In the genomic region with DNA sequence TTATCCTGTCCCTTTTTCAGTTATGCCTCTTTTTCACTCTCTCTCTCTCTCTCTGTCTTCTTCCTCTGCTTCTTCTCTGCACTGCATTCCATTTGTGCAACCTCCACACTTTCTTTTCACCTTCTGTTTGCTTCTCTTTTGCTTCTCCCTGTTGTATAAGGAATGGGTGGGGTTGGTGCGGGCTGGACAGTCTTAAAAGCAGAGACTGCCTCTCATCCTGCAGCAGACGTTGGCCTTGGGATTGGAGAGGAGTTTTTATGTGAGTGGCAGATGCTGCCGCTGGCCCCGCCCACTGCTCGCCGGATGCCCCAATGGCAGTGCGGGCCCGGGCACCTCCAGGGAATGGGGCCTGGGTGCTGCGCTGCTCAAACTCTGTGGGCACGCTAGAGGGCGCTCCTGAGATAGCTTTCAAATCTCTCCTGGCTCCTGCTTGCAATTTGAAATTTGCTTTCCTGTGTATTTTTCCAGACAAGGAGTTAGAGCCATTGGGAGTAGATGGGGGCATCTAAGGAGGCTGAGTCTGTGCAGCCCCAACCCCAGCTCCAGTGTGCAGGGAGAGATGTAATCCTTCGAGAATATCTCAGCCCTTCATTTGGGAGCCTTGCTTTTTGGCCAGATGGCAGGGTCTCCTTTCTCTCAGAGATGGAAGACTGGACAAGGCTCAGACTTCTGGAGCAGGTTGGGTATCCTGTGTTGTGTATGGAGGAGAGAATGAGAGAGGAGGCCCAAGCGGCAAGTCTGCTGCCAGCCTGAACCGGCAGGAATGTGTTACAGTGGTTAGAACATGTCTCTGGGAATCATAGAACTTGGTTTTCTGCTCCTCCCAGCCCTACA, we compare ENCODE assay signal across 8 cellular contexts.
DNase-seq lines count a peak whose midpoint lies in the region; ATAC-seq and TF ChIP-seq lines count a peak whose summit lies in the region.

No MANE protein-coding gene starts in this region.

- H3K4me3 ChIP-seq in lower leg skin (ENCODE audit: low read depth, poor library complexity, severe bottlenecking), result no peak overlapping the region

- WGBS in lower leg skin, 2 donors, result 13 to 16% methylated on average over 12 to 14 of the region's 14 CpGs

- ATAC-seq in GM19324 (IDR thresholded peaks at IDR 0.05; ENCODE audit: low FRiP score, unreplicated experiment) (peak; percentile 79), HG03457 (IDR thresholded peaks at IDR 0.05; ENCODE audit: unreplicated experiment) (peak; percentile 78)

- TF ChIP-seq CTCF in lower leg skin (IDR thresholded peaks at IDR 0.05), result no peak

- DNase-seq in C1 segment of cervical spinal cord (lab: John Stamatoyannopoulos, UW) (peak; percentile 36 to 99 (median 82)), NCI-H69 (lab: John Stamatoyannopoulos, UW) (peak; percentile 96), dermis blood vessel endothelial cell (peak; percentile 86), lower leg skin (ENCODE audit: low spot score in 2 of 2) (peak; percentile 65 to 94)
- DNase-seq in activated CD4-positive, alpha-beta T cell treated with anti-CD3 and anti-CD28 coated beads, Interleukin-2, amount 50 U/mL, for 24 hours (ENCODE audit: low read depth in 1 of 2, low spot score in 1 of 2), result peak; percentile 39 to 54
- peak; percentile 32 for DNase-seq in stimulated activated CD8-positive, alpha-beta memory T cell treated with anti-CD3 and anti-CD28 coated beads, Interleukin-12 subunit alpha, Interleukin-12 subunit beta, amount 100 ng/mL, for 1 hour (ENCODE audit: low read depth)

- intact Hi-C loops in lower leg skin (cut with DNase I; ENCODE audit: low total_unique reads), result no loop called here

- no peak for TF ChIP-seq POLR2A in lower leg skin (IDR thresholded peaks at IDR 0.05)

Comparison
In these comparisons a context has a peak if more than half of its experiments do, and no peak if none do; other contexts are left out.
1. DNase-seq: peak in every context shown above with its lines; median percentile 96 in NCI-H69; 86 in dermis blood vessel endothelial cell; 82 in C1 segment of cervical spinal cord; 80 in lower leg skin; 46 in activated CD4-positive, alpha-beta T cell treated with anti-CD3 and anti-CD28 coated beads, Interleukin-2, amount 50 U/mL, for 24 hours; 32 in stimulated activated CD8-positive, alpha-beta memory T cell treated with anti-CD3 and anti-CD28 coated beads, Interleukin-12 subunit alpha, Interleukin-12 subunit beta, amount 100 ng/mL, for 1 hour.